Comparison of ENCODE assay signal across 8 cellular contexts in the genomic region with DNA sequence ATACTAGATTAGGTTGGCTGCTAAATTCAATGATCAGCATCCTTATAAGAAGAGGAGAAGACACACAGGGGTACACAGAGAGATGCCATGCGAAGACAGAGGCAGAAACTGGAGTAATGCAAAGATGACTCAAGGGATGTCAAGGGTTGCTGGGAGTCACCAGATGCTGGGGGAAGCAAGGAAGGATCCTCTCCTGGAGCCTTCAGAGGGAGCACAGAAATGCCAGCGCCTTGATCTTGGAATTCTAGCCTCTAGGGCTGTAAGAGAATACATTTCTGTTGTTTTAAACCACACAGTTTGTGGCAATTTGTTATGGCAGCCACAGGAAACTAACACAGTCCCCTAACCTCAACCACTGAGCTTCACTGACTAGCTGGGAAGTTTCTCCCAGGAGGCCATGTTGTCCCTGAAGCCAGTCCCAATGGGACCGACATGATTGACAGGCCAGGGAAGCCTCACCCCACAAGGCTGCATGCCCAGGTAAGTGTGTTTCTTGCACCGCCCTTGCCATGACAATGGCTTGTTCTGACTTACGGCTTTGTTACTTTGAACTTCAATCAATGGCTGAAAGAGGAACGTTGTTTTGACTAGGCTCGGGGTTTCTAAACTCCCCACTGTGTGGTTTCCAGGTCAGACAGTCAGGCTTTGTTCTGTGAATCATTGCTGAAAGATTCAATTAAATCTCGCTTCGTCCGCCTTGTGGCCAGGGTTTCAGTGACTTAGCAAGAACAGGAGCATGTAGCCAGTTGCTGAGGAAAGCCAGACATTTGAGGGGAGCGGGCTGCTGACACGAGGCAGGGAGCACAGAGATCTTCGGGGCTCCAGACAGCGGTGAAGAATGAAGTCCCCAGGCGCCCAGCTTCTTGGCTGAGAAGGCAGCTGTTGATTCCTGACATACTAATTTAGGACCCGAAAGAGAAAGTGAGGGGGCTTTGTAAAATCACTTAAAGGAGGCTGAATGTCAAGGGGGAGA.
DNase-seq lines count a peak whose midpoint lies in the region; ATAC-seq, FAIRE-seq and TF ChIP-seq lines count a peak whose summit lies in the region.

No MANE protein-coding gene starts in this region.

- ATAC-seq in HG02798 (IDR thresholded peaks at IDR 0.05; ENCODE audit: poor library complexity, unreplicated experiment): peak; percentile 67

- FAIRE-seq in GM18507 (lab: Jason Lieb, UNC): peak; percentile 92

- peaks cover 27% of the 10 kb centered on the region for H3K4me1 Mint-ChIP-seq in osteocyte (ENCODE audit: unreplicated experiment)

- H3K9me3 Mint-ChIP-seq in osteocyte (ENCODE audit: unreplicated experiment): no peaks in the 10 kb centered on the region

- H3K27me3 Mint-ChIP-seq in osteocyte (ENCODE audit: unreplicated experiment): no peaks in the 10 kb centered on the region

- H3K36me3 Mint-ChIP-seq in osteocyte (ENCODE audit: unreplicated experiment): no peaks in the 10 kb centered on the region

- H3K27ac Mint-ChIP-seq in osteocyte (ENCODE audit: unreplicated experiment): peak overlapping the region; percentile 31

- no peak overlapping the region for H3K4me3 Mint-ChIP-seq in osteocyte (ENCODE audit: unreplicated experiment)

- DNase-seq in GM18507 (ENCODE audit: extremely low spot score, insufficient read length, low read depth) (peak; percentile 49), SW480 (ENCODE audit: low spot score) (peak; percentile 99), astrocyte of the hippocampus (ENCODE audit: low read depth, low spot score) (peak; percentile 93), osteocyte (ENCODE audit: extremely low spot score, unreplicated experiment) (no peak), SK-N-DZ (ENCODE audit: low spot score) (no peak), cerebellar nuclear complex (lab: John Stamatoyannopoulos, UW) (no peak), RKO (ENCODE audit: low spot score) (no peak)

- no peak for TF ChIP-seq CTCF in osteocyte (IDR thresholded peaks at IDR 0.05)

Comparison
In these comparisons a context has a peak if more than half of its experiments do, and no peak if none do; other contexts are left out.
1. DNase-seq: peak in GM18507 (single experiment), SW480 (single experiment) and astrocyte of the hippocampus (single experiment); none in osteocyte (single experiment), SK-N-DZ (single experiment), cerebellar nuclear complex (0 of 2) and RKO (single experiment).